In the genomic region with DNA sequence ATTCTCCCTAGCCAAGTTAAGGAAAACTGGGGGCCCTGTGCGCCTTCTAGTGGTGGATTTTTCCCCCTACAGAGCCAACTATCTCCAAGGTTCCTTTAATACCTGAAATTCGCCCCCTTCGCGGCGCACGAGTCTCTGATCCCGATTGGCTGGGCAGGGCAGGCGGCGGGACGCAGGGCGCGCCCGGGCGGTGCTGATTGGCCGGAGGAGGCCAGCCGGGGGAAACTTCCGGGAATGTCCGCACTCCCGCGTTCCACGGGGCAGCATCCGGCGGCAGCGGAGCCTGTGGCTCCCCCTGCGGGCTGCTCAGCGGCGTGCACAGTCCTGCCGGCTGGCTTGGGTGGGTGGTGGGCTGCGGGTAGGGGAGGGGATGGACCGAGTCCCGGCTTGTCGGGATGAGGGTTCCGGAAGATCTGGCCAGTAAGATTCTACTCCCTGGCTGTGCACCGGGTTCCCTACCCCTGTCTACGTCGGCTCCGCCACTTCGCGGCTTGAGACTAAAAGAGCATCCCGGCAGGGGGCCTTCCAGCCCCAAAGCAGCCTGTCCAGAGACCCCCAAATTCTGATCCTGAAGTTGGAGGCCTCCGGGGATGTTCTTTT, we compare ENCODE assay signal across 8 cellular contexts. TPM values are rescaled to one million over a fixed set of nuclear protein-coding genes. Genes with fewer than 3 reads are reported as not detected.
DNase-seq lines count a peak whose midpoint lies in the region; ATAC-seq and TF ChIP-seq lines count a peak whose summit lies in the region.

A gene (plus strand): TSS at position 241 of the 600 bp plus-strand sequence. CDS start 515 bp downstream, outside the sequence.

- peak within 1 kb of the TSS; percentile 85 for H3K4me3 ChIP-seq in adipocyte (ENCODE audit: low read length)
- peak within 1 kb of the TSS; percentile 66 for H3K4me3 ChIP-seq in parathyroid adenoma (ENCODE audit: low read depth, low read length)
- peak within 1 kb of the TSS; percentile 33 to 65 (median 59) for H3K4me3 ChIP-seq in tibial nerve

- peak; percentile 94 for DNase-seq in NCI-H128 (lab: John Stamatoyannopoulos, UW; ENCODE audit: unreplicated experiment)
- peak; percentile 82 for DNase-seq in T follicular helper cell (ENCODE audit: low read depth)
- peak; percentile 100 for DNase-seq in adipocyte (ENCODE audit: low read depth)
- DNase-seq in Right ventricle myocardium superior = peak; percentile 99
- peak; percentile 97 for DNase-seq in tibial nerve (ENCODE audit: low spot score in 2 of 2)

- H3K27ac ChIP-seq in parathyroid adenoma (peak within 1 kb of the TSS; percentile 49), tibial nerve (peak within 1 kb of the TSS; percentile 52 to 99 (median 94))

- ATAC-seq in HG02759 (IDR thresholded peaks at IDR 0.05; ENCODE audit: unreplicated experiment) = peak; percentile 82
- peak; percentile 87 for ATAC-seq in Right ventricle myocardium superior (ENCODE audit: poor library complexity)

- H3K9me3 ChIP-seq in adipocyte (ENCODE audit: control insufficient read depth, low read length) = no peaks in the 10 kb centered on the region
- no peaks in the 10 kb centered on the region for H3K9me3 ChIP-seq in parathyroid adenoma (ENCODE audit: control insufficient read depth, low read length)
- no peaks in the 10 kb centered on the region for H3K9me3 ChIP-seq in tibial nerve

- peaks cover 7% of the 10 kb centered on the region for H3K79me2 ChIP-seq in parathyroid adenoma

- intact Hi-C loops in Right ventricle myocardium superior (cut with DNase I) = no loop called here

- H3K36me3 ChIP-seq in adipocyte (ENCODE audit: control insufficient read depth, insufficient read depth, low read length, severe bottlenecking) (no peaks in the 10 kb centered on the region), parathyroid adenoma (ENCODE audit: control insufficient read depth, insufficient read depth, low read length) (no peaks in the 10 kb centered on the region), tibial nerve (peaks cover 0 to 33% (median 0%) of the 10 kb centered on the region in 3 donors)

- 0% methylated on average over 29 to 31 of the region's 41 CpGs for WGBS in tibial nerve, 2 donors

- peak within 1 kb of the TSS; percentile 79 for H2AFZ ChIP-seq in parathyroid adenoma

- TF ChIP-seq EP300 in tibial nerve (IDR thresholded peaks at IDR 0.05) = peak; percentile 83 to 91

- TF ChIP-seq POLR2A in tibial nerve (IDR thresholded peaks at IDR 0.05) = peak in 1 of 2 donors; percentile 62

- H3K9ac ChIP-seq in adipocyte (ENCODE audit: low read length) (peak within 1 kb of the TSS; percentile 86), parathyroid adenoma (no peak within 1 kb of the TSS)

- H3K27me3 ChIP-seq in adipocyte (replicated peaks; ENCODE audit: control insufficient read depth, insufficient read depth, low read length) = no peaks in the 10 kb centered on the region
- H3K27me3 ChIP-seq in parathyroid adenoma (ENCODE audit: control insufficient read depth, insufficient read depth, low read length) = no peaks in the 10 kb centered on the region
- H3K27me3 ChIP-seq in tibial nerve = no peaks in the 10 kb centered on the region

- H3K4me2 ChIP-seq in parathyroid adenoma (ENCODE audit: low read length) = peak within 1 kb of the TSS; percentile 84

- peaks cover 24% of the 10 kb centered on the region for H3K4me1 ChIP-seq in adipocyte (ENCODE audit: control insufficient read depth, insufficient read depth, low read length)
- peaks cover 6% of the 10 kb centered on the region for H3K4me1 ChIP-seq in parathyroid adenoma
- peaks cover 0 to 46% (median 31%) of the 10 kb centered on the region in 4 donors for H3K4me1 ChIP-seq in tibial nerve

- TF ChIP-seq CTCF in GM12874 (IDR thresholded peaks at IDR 0.05; ENCODE audit: insufficient read depth, low read depth, low read length) = peak; percentile 84
- TF ChIP-seq CTCF in parathyroid adenoma (IDR thresholded peaks at IDR 0.05) = peak; percentile 93
- peak; percentile 81 to 98 (median 94) for TF ChIP-seq CTCF in tibial nerve (IDR thresholded peaks at IDR 0.05)

RNA-seq across cellular contexts. Expression of the gene that starts here (rescaled TPM):
- total RNA-seq in Right ventricle myocardium superior (18.8 TPM), tibial nerve (10 to 100 TPM; 15.1 to 41.7 (median 24.6) TPM)

Comparison
In these comparisons a context has a peak if more than half of its experiments do, and no peak if none do; other contexts are left out.
1. Peak in every context shown above with its lines: DNase-seq, ATAC-seq, H3K4me3 ChIP-seq and H3K27ac ChIP-seq.